ENCODE assay signal across 11 cellular contexts in the genomic region with DNA sequence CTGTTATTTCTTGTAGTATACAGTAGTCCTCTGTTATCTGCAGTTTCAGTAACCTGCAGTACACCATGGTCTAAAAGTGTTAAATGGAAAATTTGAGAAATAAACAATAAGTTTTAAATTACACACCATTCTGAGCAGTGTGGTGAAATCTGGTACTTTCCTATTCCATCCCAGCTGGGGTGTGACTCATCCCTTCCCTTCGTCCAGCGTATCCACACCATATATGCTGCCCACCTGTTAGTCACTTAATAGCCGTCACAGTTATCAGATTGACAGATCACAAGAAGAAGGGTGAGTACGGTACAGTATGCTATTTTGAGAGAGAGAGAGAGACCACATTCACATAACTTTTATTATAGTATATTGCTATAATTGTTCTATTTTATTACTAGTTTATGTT. TPM values are rescaled to one million over a fixed set of nuclear protein-coding genes. Genes with fewer than 3 reads are reported as not detected.
DNase-seq lines count a peak whose midpoint lies in the region; ATAC-seq and TF ChIP-seq lines count a peak whose summit lies in the region.
"Had no signal": no experiment of that assay in that cellular context is flagged by ENCODE, and none has a peak within 500 bp of the region (broad histone marks: within the 10 kb centered on the region; RNA-seq: fewer than 3 reads in every experiment).

No MANE protein-coding gene starts in this region.

- H3K27me3 Mint-ChIP-seq in activated CD4-positive, alpha-beta T cell treated with anti-CD3 and anti-CD28 coated beads for 36 hours: no peaks in the 10 kb centered on the region

- H3K4me3 Mint-ChIP-seq in activated CD4-positive, alpha-beta T cell treated with anti-CD3 and anti-CD28 coated beads for 36 hours: no peak overlapping the region

- peaks cover 4% of the 10 kb centered on the region for H3K4me1 Mint-ChIP-seq in activated CD4-positive, alpha-beta T cell treated with anti-CD3 and anti-CD28 coated beads for 36 hours

- peak; percentile 44 for DNase-seq in activated CD4-positive, alpha-beta T cell treated with anti-CD3 and anti-CD28 coated beads for 36 hours
- no peak for DNase-seq in activated CD4-positive, alpha-beta T cell treated with anti-CD3 and anti-CD28 coated beads, Interleukin-2, amount 50 U/mL, for 4 hours
- peak; percentile 76 for DNase-seq in HPDE6-E6E7 (ENCODE audit: extremely low spot score)
- DNase-seq in cardiac fibroblast (ENCODE audit: low read depth in 2 of 2): peak; percentile 56 to 94
- peak; percentile 2 for DNase-seq in stimulated activated CD4-positive, alpha-beta T cell treated with anti-CD3 and anti-CD28 coated beads, Interleukin-2, amount 100 ng/mL, for 4 hours (ENCODE audit: low read depth)
- DNase-seq in NCI-H345 treated with DMSO at 0.1 percent for 48 hours (lab: John Stamatoyannopoulos, UW; ENCODE audit: unreplicated experiment): no peak
- DNase-seq in cortex of kidney (lab: John Stamatoyannopoulos, UW): no peak
- no peak for DNase-seq in foreskin melanocyte
- DNase-seq: BE2C, hippocampal formation had no signal

- no peak overlapping the region for H3K4me3 ChIP-seq in cardiac fibroblast (replicated peaks in 1 of 2; ENCODE audit: low read depth in 2 of 2, low read length in 2 of 2)
- H3K4me3 ChIP-seq: suprapubic skin had no signal

- intact Hi-C loops in activated CD4-positive, alpha-beta T cell treated with anti-CD3 and anti-CD28 coated beads for 36 hours (cut with DNase I, micrococcal nuclease): no loop called here

- POLR2A ChIA-PET in activated CD4-positive, alpha-beta T cell treated with anti-CD3 and anti-CD28 coated beads for 36 hours (lab: Charles Lee): no interaction called here

- H3K27ac Mint-ChIP-seq in activated CD4-positive, alpha-beta T cell treated with anti-CD3 and anti-CD28 coated beads for 36 hours: no peak overlapping the region

- CTCF ChIA-PET in activated CD4-positive, alpha-beta T cell treated with anti-CD3 and anti-CD28 coated beads for 36 hours (lab: Charles Lee): no interaction called here

- ATAC-seq in activated CD4-positive, alpha-beta T cell treated with anti-CD3 and anti-CD28 coated beads for 36 hours: peak; percentile 76

- no peaks in the 10 kb centered on the region for H3K36me3 Mint-ChIP-seq in activated CD4-positive, alpha-beta T cell treated with anti-CD3 and anti-CD28 coated beads for 36 hours (ENCODE audit: low read depth)

- TF ChIP-seq CTCF in cardiac fibroblast (IDR thresholded peaks at IDR 0.05; ENCODE audit: low read depth, low read length): no peak

- H3K9me3 Mint-ChIP-seq in activated CD4-positive, alpha-beta T cell treated with anti-CD3 and anti-CD28 coated beads for 36 hours (ENCODE audit: low read depth): no peaks in the 10 kb centered on the region

RNA-seq across cellular contexts. Expression of gene FAM151B, which starts 28.9 kb away (rescaled TPM):
- under 1 TPM; 0.63 to 0.75 TPM for total RNA-seq in activated CD4-positive, alpha-beta T cell treated with anti-CD3 and anti-CD28 coated beads for 36 hours

RNA-seq across cellular contexts. Expression of gene ANKRD34B, which starts 53.3 kb away (rescaled TPM):
- under 1 TPM in 1 of 2 experiments, not detected in 1; 0.07 TPM for total RNA-seq in activated CD4-positive, alpha-beta T cell treated with anti-CD3 and anti-CD28 coated beads for 36 hours
- total RNA-seq: suprapubic skin had no signal

Comparison
In these comparisons a context has a peak if more than half of its experiments do, and no peak if none do; other contexts are left out.
1. DNase-seq: peak in activated CD4-positive, alpha-beta T cell treated with anti-CD3 and anti-CD28 coated beads for 36 hours (single experiment), HPDE6-E6E7 (single experiment), cardiac fibroblast (2 of 2) and stimulated activated CD4-positive, alpha-beta T cell treated with anti-CD3 and anti-CD28 coated beads, Interleukin-2, amount 100 ng/mL, for 4 hours (single experiment); none in activated CD4-positive, alpha-beta T cell treated with anti-CD3 and anti-CD28 coated beads, Interleukin-2, amount 50 U/mL, for 4 hours (0 of 2), NCI-H345 treated with DMSO at 0.1 percent for 48 hours (single experiment), cortex of kidney (single experiment) and foreskin melanocyte (single experiment).